10 cellular contexts compared by ENCODE assay signal in the genomic region with DNA sequence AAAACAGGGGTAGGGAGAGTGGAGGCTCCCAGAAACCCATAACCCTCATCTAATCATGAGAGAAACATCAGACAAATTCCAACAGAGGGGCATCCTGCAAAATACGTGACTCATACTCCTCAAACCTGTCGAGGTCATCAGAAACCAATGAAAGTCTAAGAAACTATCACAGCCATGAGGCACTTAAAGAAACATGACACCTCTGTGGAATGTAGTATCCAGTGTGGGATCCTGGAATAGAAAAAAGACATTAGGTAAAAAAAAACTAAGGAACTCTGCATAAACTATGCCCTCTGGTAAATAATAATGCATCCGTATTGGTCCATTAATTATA. TPM values are rescaled to one million over a fixed set of nuclear protein-coding genes. Genes with fewer than 3 reads are reported as not detected.
DNase-seq lines count a peak whose midpoint lies in the region; ATAC-seq and TF ChIP-seq lines count a peak whose summit lies in the region.
"Had no signal": no experiment of that assay in that cellular context is flagged by ENCODE, and none has a peak within 500 bp of the region (broad histone marks: within the 10 kb centered on the region; RNA-seq: fewer than 3 reads in every experiment).

No MANE protein-coding gene starts in this region.

- peaks cover 8% of the 10 kb centered on the region for H3K27me3 Mint-ChIP-seq in glutamatergic neuron (ENCODE audit: unreplicated experiment)

- H3K9me3 Mint-ChIP-seq in glutamatergic neuron (ENCODE audit: unreplicated experiment): peaks cover 7% of the 10 kb centered on the region

- peaks cover 1% of the 10 kb centered on the region for H3K4me1 Mint-ChIP-seq in glutamatergic neuron (ENCODE audit: low read depth, unreplicated experiment)

- no peak overlapping the region for H3K4me3 Mint-ChIP-seq in glutamatergic neuron (ENCODE audit: unreplicated experiment)

- H3K27ac ChIP-seq in adipose tissue (ENCODE audit: low read depth, low read length) (peak overlapping the region; percentile 39), thyroid gland (peak overlapping the region in 2 of 3 donors; percentile 32 to 41)
- H3K27ac ChIP-seq: colonic mucosa had no signal

- WGBS in adipose tissue, 3 donors: 37 to 45% (median 43%) methylated on average over 3 of the region's 3 CpGs
- WGBS in thyroid gland, 2 donors: 54 to 62% methylated on average over 3 of the region's 3 CpGs

- H3K9me3 ChIP-seq in thyroid gland: no peaks in the 10 kb centered on the region
- H3K9me3 ChIP-seq: colonic mucosa had no signal

- intact Hi-C loops in thyroid gland (cut with DNase I): no loop called here

- no peak for TF ChIP-seq CTCF in thyroid gland (IDR thresholded peaks at IDR 0.05)
- no peak for TF ChIP-seq CTCF in glutamatergic neuron (IDR thresholded peaks at IDR 0.05; ENCODE audit: partially characterized antibody, unreplicated experiment)

- DNase-seq in HPDE6-E6E7 (ENCODE audit: extremely low spot score) (peak; percentile 69), iPS-NIHi11 (ENCODE audit: low spot score) (peak; percentile 61), thyroid gland (no peak), glutamatergic neuron (no peak), amygdala (lab: John Stamatoyannopoulos, UW) (no peak)
- DNase-seq: activated CD4-positive, CD25-positive, alpha-beta regulatory T cell treated with anti-CD3 and anti-CD28 coated beads, Interleukin-2, amount 50 U/mL, for 72 hours; colonic mucosa; NCI-H187 treated with DMSO at 0.1 percent for 48 hours had no signal

- ATAC-seq in GM19023 (IDR thresholded peaks at IDR 0.05; ENCODE audit: unreplicated experiment): no peak

- H3K27me3 ChIP-seq in thyroid gland: no peaks in the 10 kb centered on the region
- H3K27me3 ChIP-seq: colonic mucosa had no signal

- H3K36me3 Mint-ChIP-seq in glutamatergic neuron (ENCODE audit: unreplicated experiment): peaks cover 6% of the 10 kb centered on the region

- H3K4me1 ChIP-seq in thyroid gland: peaks cover 16 to 29% of the 10 kb centered on the region in 2 donors
- H3K4me1 ChIP-seq: colonic mucosa had no signal

- no peak overlapping the region for H3K4me3 ChIP-seq in thyroid gland (replicated peaks in 1 of 3)
- H3K4me3 ChIP-seq: colonic mucosa had no signal

- H3K36me3 ChIP-seq in thyroid gland: no peaks in the 10 kb centered on the region
- H3K36me3 ChIP-seq: colonic mucosa had no signal

- TF ChIP-seq POLR2A in thyroid gland (IDR thresholded peaks at IDR 0.05): no peak

- H3K27ac Mint-ChIP-seq in glutamatergic neuron (ENCODE audit: unreplicated experiment): no peak overlapping the region

RNA-seq across cellular contexts. Expression of a gene that starts 16.4 kb away (rescaled TPM):
- polyA plus RNA-seq in adipose tissue: 10 to 100 TPM; 10.3 to 82.7 (median 54.0) TPM
- 10 to 100 TPM; 56.0 to 90.0 (median 67.2) TPM for total RNA-seq in thyroid gland
- total RNA-seq in glutamatergic neuron (ENCODE audit: unreplicated experiment): 9.6 TPM

RNA-seq across cellular contexts. Expression of a gene that starts 44.2 kb away (rescaled TPM):
- polyA plus RNA-seq in adipose tissue: under 1 TPM; 0.10 to 0.34 (median 0.27) TPM
- total RNA-seq in thyroid gland (under 1 TPM in 2 of 4 donors, not detected in 2; 0.38 to 0.54 TPM), glutamatergic neuron (ENCODE audit: unreplicated experiment) (1.8 TPM)

Comparison
In these comparisons a context has a peak if more than half of its experiments do, and no peak if none do; other contexts are left out.
1. DNase-seq: peak in HPDE6-E6E7 (single experiment) and iPS-NIHi11 (single experiment); none in thyroid gland (0 of 2), glutamatergic neuron (single experiment) and amygdala (0 of 56).